In genomic region chr17:17999364-18000007, GRCh38 we compare ENCODE assay signal across 15 cellular contexts. TPM values are rescaled to one million over a fixed set of nuclear protein-coding genes. Genes with fewer than 3 reads are reported as not detected.
A peak's percentile ranks its signal among the peaks of the same experiment; 100 is the strongest.
DNase-seq lines count a peak whose midpoint lies in the region; FAIRE-seq and TF ChIP-seq lines count a peak whose summit lies in the region.
"Had no signal": no experiment of that assay in that cellular context is flagged by ENCODE, and none has a peak within 500 bp of the region (broad histone marks: within the 10 kb centered on the region; RNA-seq: fewer than 3 reads in every experiment).

No MANE protein-coding gene starts in this region.

- no peak overlapping the region for H3K4me3 Mint-ChIP-seq in T-helper 1 cell treated with Interleukin-12 subunit alpha and Interleukin-12 subunit beta and Interleukin-4 antibody, amounts not matched to agents 30 μg/mL and 1 μg/mL, for 36 hours
- no peak overlapping the region for H3K4me3 Mint-ChIP-seq in CD8-positive, alpha-beta memory T cell

- H4K20me1 ChIP-seq in endothelial cell of umbilical vein (replicated peaks; ENCODE audit: control insufficient read depth, extremely low read depth, insufficient read depth, low read length): no peaks in the 10 kb centered on the region

- no peak for FAIRE-seq in endothelial cell of umbilical vein (lab: Jason Lieb, UNC)
- FAIRE-seq: frontal cortex had no signal

- TF ChIP-seq POLR2A in endothelial cell of umbilical vein (IDR thresholded peaks at IDR 0.05; ENCODE audit: low read depth, low read length): no peak

- no peak overlapping the region for H3K4me3 ChIP-seq in endothelial cell of umbilical vein (replicated peaks in 1 of 3; ENCODE audit: insufficient read depth in 1 of 3, low read depth in 1 of 3, low read length in 3 of 3)
- H3K4me3 ChIP-seq in SJCRH30: no peak overlapping the region
- H3K4me3 ChIP-seq in left ventricle myocardium inferior: no peak overlapping the region
- H3K4me3 ChIP-seq in CD8-positive, alpha-beta memory T cell (ENCODE audit: low read length): no peak overlapping the region
- H3K4me3 ChIP-seq: ovary, uterus had no signal

- no peak overlapping the region for H3K4me2 ChIP-seq in endothelial cell of umbilical vein (ENCODE audit: insufficient read depth, low read length)

- DNase-seq in T-helper 1 cell (no peak), RWPE1 (ENCODE audit: low spot score) (no peak), endothelial cell of umbilical vein (ENCODE audit: low read depth, low spot score) (peak; percentile 14), SJCRH30 (no peak), left ventricle myocardium inferior (no peak), RPMI8226 (no peak)
- no peak for DNase-seq in CD8-positive, alpha-beta memory T cell
- DNase-seq: activated CD4-positive, alpha-beta T cell treated with anti-CD3 and anti-CD28 coated beads for 4 hours; NCI-H2029 treated with DMSO at 0.1 percent for 48 hours; NCI-H82; ovary; uterus had no signal

- H3K9me1 ChIP-seq in endothelial cell of umbilical vein (replicated peaks; ENCODE audit: control insufficient read depth, extremely low read depth, insufficient read depth, low read length): no peaks in the 10 kb centered on the region

- CTCF ChIA-PET in RWPE1 (lab: Yijun Ruan, JAX) (no interaction called here), endothelial cell of umbilical vein (lab: Charles Lee) (no interaction called here)
- CTCF ChIA-PET in CD8-positive, alpha-beta memory T cell (lab: Charles Lee): no interaction called here

- H3K27me3 ChIP-seq in endothelial cell of umbilical vein (ENCODE audit: control insufficient read depth in 2 of 2, insufficient read depth in 2 of 2, low read length in 2 of 2) (no peaks in the 10 kb centered on the region), SJCRH30 (no peaks in the 10 kb centered on the region), left ventricle myocardium inferior (ENCODE audit: low read depth) (no peaks in the 10 kb centered on the region)
- no peaks in the 10 kb centered on the region for H3K27me3 ChIP-seq in CD8-positive, alpha-beta memory T cell (ENCODE audit: insufficient read depth, low read length, poor library complexity, severe bottlenecking)
- H3K27me3 ChIP-seq: ovary, uterus had no signal

- H3K27ac ChIP-seq in RWPE1 (peak overlapping the region; percentile 4; the same call in 1 of the 2 replicates), endothelial cell of umbilical vein (ENCODE audit: insufficient read depth, low read depth, low read length) (no peak overlapping the region), SJCRH30 (no peak overlapping the region), left ventricle myocardium inferior (replicated peaks) (no peak overlapping the region)
- no peak overlapping the region for H3K27ac ChIP-seq in CD8-positive, alpha-beta memory T cell (ENCODE audit: low read depth, low read length)
- H3K27ac ChIP-seq: ovary, uterus had no signal

- H3K27ac Mint-ChIP-seq in T-helper 1 cell treated with Interleukin-12 subunit alpha and Interleukin-12 subunit beta and Interleukin-4 antibody, amounts not matched to agents 30 μg/mL and 1 μg/mL, for 36 hours: peak overlapping the region; percentile 21
- peak overlapping the region in 1 of 8 donors; percentile 11 for H3K27ac Mint-ChIP-seq in CD8-positive, alpha-beta memory T cell

- TF ChIP-seq CTCF in RWPE1 (conservative IDR thresholded peaks at IDR 0.05; ENCODE audit: low read depth) (no peak), endothelial cell of umbilical vein (IDR thresholded peaks at IDR 0.05; ENCODE audit: extremely low read depth in 1 of 2, insufficient read depth in 1 of 2, low read depth in 1 of 2, low read length in 2 of 2) (no peak), left ventricle myocardium inferior (IDR thresholded peaks at IDR 0.05; ENCODE audit: borderline replicate concordance) (no peak)

- POLR2A ChIA-PET in RWPE1 (lab: Yijun Ruan, JAX; ENCODE audit: low non-redundant PET): interaction anchor here (0.5 kb wide), 1 partner anchor 179 kb away, joined by 4 read pairs; no protein-coding TSS in a partner anchor
- POLR2A ChIA-PET in endothelial cell of umbilical vein (lab: Charles Lee): no interaction called here
- POLR2A ChIA-PET in CD8-positive, alpha-beta memory T cell (lab: Charles Lee): no interaction called here

- dilution Hi-C loops in endothelial cell of umbilical vein (cut with MboI; ENCODE audit: extremely low pct_ligation_motif_present, low sequenced_read_pairs): no loop called here

- no peaks in the 10 kb centered on the region for H3K79me2 ChIP-seq in endothelial cell of umbilical vein (ENCODE audit: control insufficient read depth, insufficient read depth, low read length)

- H2AFZ ChIP-seq in endothelial cell of umbilical vein (ENCODE audit: low read depth, low read length): no peak overlapping the region

- no peaks in the 10 kb centered on the region for H3K36me3 ChIP-seq in endothelial cell of umbilical vein (ENCODE audit: control insufficient read depth in 2 of 2, extremely low read depth in 1 of 2, insufficient read depth in 2 of 2, low read length in 2 of 2)
- no peaks in the 10 kb centered on the region for H3K36me3 ChIP-seq in SJCRH30
- no peaks in the 10 kb centered on the region for H3K36me3 ChIP-seq in left ventricle myocardium inferior
- H3K36me3 ChIP-seq in CD8-positive, alpha-beta memory T cell (ENCODE audit: insufficient read depth, low read length): no peaks in the 10 kb centered on the region
- H3K36me3 ChIP-seq: ovary, uterus had no signal

- no peak overlapping the region for H3K9ac ChIP-seq in endothelial cell of umbilical vein (replicated peaks; ENCODE audit: extremely low read depth, insufficient read depth, low read length)

- no peaks in the 10 kb centered on the region for H3K4me1 Mint-ChIP-seq in T-helper 1 cell treated with Interleukin-12 subunit alpha and Interleukin-12 subunit beta and Interleukin-4 antibody, amounts not matched to agents 30 μg/mL and 1 μg/mL, for 36 hours (ENCODE audit: low read depth)
- H3K4me1 Mint-ChIP-seq in CD8-positive, alpha-beta memory T cell: no peaks in the 10 kb centered on the region

- H3K9me3 ChIP-seq in endothelial cell of umbilical vein (replicated peaks; ENCODE audit: control insufficient read depth, insufficient read depth, low read length): no peaks in the 10 kb centered on the region
- H3K9me3 ChIP-seq in SJCRH30 (replicated peaks): no peaks in the 10 kb centered on the region
- H3K9me3 ChIP-seq in left ventricle myocardium inferior (replicated peaks): no peaks in the 10 kb centered on the region
- no peaks in the 10 kb centered on the region for H3K9me3 ChIP-seq in CD8-positive, alpha-beta memory T cell (ENCODE audit: low read length)
- H3K9me3 ChIP-seq: ovary, uterus had no signal

- BruUV-seq in endothelial cell of umbilical vein (replicated peaks; lab: Mats Ljungman, UMichigan): no TSS peak

- intact Hi-C loops in endothelial cell of umbilical vein (cut with micrococcal nuclease) (no loop called here), left ventricle myocardium inferior (cut with micrococcal nuclease) (no loop called here)

- H3K27me3 Mint-ChIP-seq in T-helper 1 cell treated with Interleukin-12 subunit alpha and Interleukin-12 subunit beta and Interleukin-4 antibody, amounts not matched to agents 30 μg/mL and 1 μg/mL, for 36 hours (ENCODE audit: low read depth): no peaks in the 10 kb centered on the region
- H3K27me3 Mint-ChIP-seq in CD8-positive, alpha-beta memory T cell: no peaks in the 10 kb centered on the region

- H3K9me3 Mint-ChIP-seq in T-helper 1 cell treated with Interleukin-12 subunit alpha and Interleukin-12 subunit beta and Interleukin-4 antibody, amounts not matched to agents 30 μg/mL and 1 μg/mL, for 36 hours: no peaks in the 10 kb centered on the region
- H3K9me3 Mint-ChIP-seq in CD8-positive, alpha-beta memory T cell: no peaks in the 10 kb centered on the region

- H3K4me1 ChIP-seq in endothelial cell of umbilical vein (ENCODE audit: control insufficient read depth, extremely low read depth, insufficient read depth, low read length): no peaks in the 10 kb centered on the region
- no peaks in the 10 kb centered on the region for H3K4me1 ChIP-seq in SJCRH30
- peaks cover 17% of the 10 kb centered on the region for H3K4me1 ChIP-seq in left ventricle myocardium inferior
- H3K4me1 ChIP-seq in CD8-positive, alpha-beta memory T cell (ENCODE audit: insufficient read depth, low read length): no peaks in the 10 kb centered on the region
- H3K4me1 ChIP-seq: uterus had no signal

- H3K36me3 Mint-ChIP-seq in T-helper 1 cell treated with Interleukin-12 subunit alpha and Interleukin-12 subunit beta and Interleukin-4 antibody, amounts not matched to agents 30 μg/mL and 1 μg/mL, for 36 hours (ENCODE audit: low read depth): no peaks in the 10 kb centered on the region
- no peaks in the 10 kb centered on the region for H3K36me3 Mint-ChIP-seq in CD8-positive, alpha-beta memory T cell

RNA-seq across cellular contexts. Expression of gene DRC3, which starts 26.8 kb away (rescaled TPM):
- 1.6 and 2.3 TPM in 2 replicates for total RNA-seq in endothelial cell of umbilical vein
- 1.9 and 2.9 TPM in 2 replicates for polyA plus RNA-seq in endothelial cell of umbilical vein
- 1.0 and 1.7 TPM in 2 replicates for polyA plus RNA-seq in endothelial cell of umbilical vein (2011; cell fraction: cytosol; rRNA removed)
- polyA plus RNA-seq in endothelial cell of umbilical vein (2011; cell fraction: nucleus; rRNA removed): 11.9 and 12.5 TPM in 2 replicates
- polyA plus RNA-seq in endothelial cell of umbilical vein (2012): 2.0 and 2.9 TPM in 2 replicates
- polyA minus RNA-seq in endothelial cell of umbilical vein: 4.0 and 5.1 TPM in 2 replicates
- polyA minus RNA-seq in endothelial cell of umbilical vein (2011; cell fraction: cytosol; rRNA and poly(A)+ RNA removed): not detected
- 3.3 and 3.7 TPM in 2 replicates for polyA minus RNA-seq in endothelial cell of umbilical vein (2011; cell fraction: nucleus; rRNA and poly(A)+ RNA removed)
- 0.66 and 0.89 TPM in 2 replicates for total RNA-seq in SJCRH30 (2014; rRNA removed; shearing (Covaris generic))
- total RNA-seq in left ventricle myocardium inferior: 1.7 TPM
- under 1 TPM; 0.33 to 0.60 TPM for total RNA-seq in CD8-positive, alpha-beta memory T cell
- polyA plus RNA-seq in CD8-positive, alpha-beta memory T cell: not detected
- total RNA-seq: T-helper 2 cell treated with Interferon-gamma antibody and Interleukin-4, amounts not matched to agents 100 ng/mL and 5 ng/mL, for 36 hours had no signal

RNA-seq across cellular contexts. Expression of gene TOM1L2, which starts 27.3 kb away (rescaled TPM):
- total RNA-seq in endothelial cell of umbilical vein: 37.6 and 41.5 TPM in 2 replicates
- polyA plus RNA-seq in endothelial cell of umbilical vein: 31.7 and 36.0 TPM in 2 replicates
- polyA plus RNA-seq in endothelial cell of umbilical vein (2011; cell fraction: cytosol; rRNA removed): 28.1 and 28.9 TPM in 2 replicates
- 76.4 and 76.9 TPM in 2 replicates for polyA plus RNA-seq in endothelial cell of umbilical vein (2011; cell fraction: nucleus; rRNA removed)
- 39.4 and 40.0 TPM in 2 replicates for polyA plus RNA-seq in endothelial cell of umbilical vein (2012)
- 56.4 and 57.2 TPM in 2 replicates for polyA minus RNA-seq in endothelial cell of umbilical vein
- polyA minus RNA-seq in endothelial cell of umbilical vein (2011; cell fraction: cytosol; rRNA and poly(A)+ RNA removed): 9.5 TPM
- 39.0 and 39.2 TPM in 2 replicates for polyA minus RNA-seq in endothelial cell of umbilical vein (2011; cell fraction: nucleus; rRNA and poly(A)+ RNA removed)
- total RNA-seq in SJCRH30 (2014; rRNA removed; shearing (Covaris generic)): 22.3 and 30.0 TPM in 2 replicates
- 284 TPM for total RNA-seq in left ventricle myocardium inferior
- 10 to 100 TPM in 1 of 2 experiments, 1 to 10 TPM in 1; 10.0 to 11.3 TPM for total RNA-seq in CD8-positive, alpha-beta memory T cell
- polyA plus RNA-seq in CD8-positive, alpha-beta memory T cell: 6.5 TPM

RNA-seq across cellular contexts. Expression of gene ATPAF2, which starts 39.5 kb away (rescaled TPM):
- total RNA-seq in endothelial cell of umbilical vein (32.1 and 35.7 TPM in 2 replicates), left ventricle myocardium inferior (37.5 TPM)
- 23.2 and 27.3 TPM in 2 replicates for polyA plus RNA-seq in endothelial cell of umbilical vein
- polyA plus RNA-seq in endothelial cell of umbilical vein (2011; cell fraction: cytosol; rRNA removed): 14.2 and 17.9 TPM in 2 replicates
- polyA plus RNA-seq in endothelial cell of umbilical vein (2011; cell fraction: nucleus; rRNA removed): 41.6 and 51.2 TPM in 2 replicates
- polyA plus RNA-seq in endothelial cell of umbilical vein (2012): 16.5 and 19.2 TPM in 2 replicates
- polyA minus RNA-seq in endothelial cell of umbilical vein: 19.4 and 19.5 TPM in 2 replicates
- 13.7 TPM for polyA minus RNA-seq in endothelial cell of umbilical vein (2011; cell fraction: cytosol; rRNA and poly(A)+ RNA removed)
- 22.6 and 28.6 TPM in 2 replicates for polyA minus RNA-seq in endothelial cell of umbilical vein (2011; cell fraction: nucleus; rRNA and poly(A)+ RNA removed)
- 53.6 and 58.3 TPM in 2 replicates for total RNA-seq in SJCRH30 (2014; rRNA removed; shearing (Covaris generic))
- 10 to 100 TPM; 30.4 to 33.4 TPM for total RNA-seq in CD8-positive, alpha-beta memory T cell
- 16.0 TPM for polyA plus RNA-seq in CD8-positive, alpha-beta memory T cell

RNA-seq across cellular contexts. Expression of gene GID4, which starts 39.7 kb away (rescaled TPM):
- total RNA-seq in endothelial cell of umbilical vein (10.1 and 11.3 TPM in 2 replicates), left ventricle myocardium inferior (18.0 TPM)
- 5.9 and 6.4 TPM in 2 replicates for polyA plus RNA-seq in endothelial cell of umbilical vein
- polyA plus RNA-seq in endothelial cell of umbilical vein (2011; cell fraction: cytosol; rRNA removed): 5.9 and 6.8 TPM in 2 replicates
- 4.4 and 4.8 TPM in 2 replicates for polyA plus RNA-seq in endothelial cell of umbilical vein (2011; cell fraction: nucleus; rRNA removed)
- 10.2 and 10.7 TPM in 2 replicates for polyA plus RNA-seq in endothelial cell of umbilical vein (2012)
- polyA minus RNA-seq in endothelial cell of umbilical vein: 12.5 and 13.9 TPM in 2 replicates
- polyA minus RNA-seq in endothelial cell of umbilical vein (2011; cell fraction: cytosol; rRNA and poly(A)+ RNA removed): 8.3 TPM
- polyA minus RNA-seq in endothelial cell of umbilical vein (2011; cell fraction: nucleus; rRNA and poly(A)+ RNA removed): 4.6 and 4.7 TPM in 2 replicates
- 35.4 and 39.6 TPM in 2 replicates for total RNA-seq in SJCRH30 (2014; rRNA removed; shearing (Covaris generic))
- 10 to 100 TPM in 1 of 2 experiments, 1 to 10 TPM in 1; 9.8 to 11.1 TPM for total RNA-seq in CD8-positive, alpha-beta memory T cell
- polyA plus RNA-seq in CD8-positive, alpha-beta memory T cell: 8.5 TPM
